In the genomic region with DNA sequence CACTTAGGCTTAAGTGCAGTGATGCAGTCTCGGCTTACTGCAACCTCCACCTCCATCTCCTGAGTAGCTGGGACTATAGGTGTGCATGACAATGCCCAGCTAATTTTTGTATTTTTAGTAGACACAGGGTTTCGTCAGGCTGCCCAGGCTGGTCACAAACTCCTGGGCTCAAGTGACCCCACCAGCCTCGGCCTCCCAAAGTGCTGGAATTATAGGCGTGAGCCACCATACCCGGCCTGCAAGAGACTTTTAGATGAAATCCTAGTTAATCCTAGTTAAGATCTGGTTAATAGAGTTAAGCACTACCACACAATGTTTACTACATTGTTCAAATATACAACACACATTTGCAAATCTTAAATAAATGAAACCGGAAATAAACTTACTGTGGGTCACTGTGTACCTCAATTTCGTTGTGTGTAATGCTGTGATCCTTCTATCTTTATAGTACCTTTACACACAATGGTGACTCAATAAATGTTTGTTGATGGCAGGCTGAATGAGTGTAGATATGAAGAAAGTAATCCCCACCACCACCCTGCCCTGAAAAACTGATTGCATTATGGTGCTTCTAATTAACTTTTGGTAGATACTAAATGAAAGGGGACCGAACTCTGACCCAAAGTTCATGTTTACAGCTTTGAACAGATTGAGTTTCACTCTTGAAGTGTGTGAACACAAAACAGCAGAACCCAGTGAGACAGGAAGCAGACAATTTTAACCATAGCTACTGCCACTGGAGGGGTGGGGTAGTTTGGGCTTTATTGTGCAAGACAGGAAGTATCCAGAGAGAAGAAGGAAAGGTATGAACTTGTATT, we compare ENCODE assay signal across 8 cellular contexts.
DNase-seq lines count a peak whose midpoint lies in the region; ATAC-seq and TF ChIP-seq lines count a peak whose summit lies in the region.

No MANE protein-coding gene starts in this region.

- peak overlapping the region; percentile 69 for H3K27ac ChIP-seq in naive thymus-derived CD4-positive, alpha-beta T cell (ENCODE audit: low read depth, low read length)

- no peak overlapping the region for H3K4me3 Mint-ChIP-seq in chondrocyte (ENCODE audit: unreplicated experiment)
- peak overlapping the region; percentile 45 to 83 (median 74) for H3K4me3 Mint-ChIP-seq in naive thymus-derived CD4-positive, alpha-beta T cell

- ATAC-seq in HG03558 (IDR thresholded peaks at IDR 0.05; ENCODE audit: extremely low read depth, unreplicated experiment), result peak; percentile 89
- ATAC-seq in naive thymus-derived CD4-positive, alpha-beta T cell, result peak; percentile 97

- H3K27me3 Mint-ChIP-seq in chondrocyte (ENCODE audit: low read depth), result no peaks in the 10 kb centered on the region
- H3K27me3 Mint-ChIP-seq in naive thymus-derived CD4-positive, alpha-beta T cell, result no peaks in the 10 kb centered on the region

- H3K4me3 ChIP-seq in naive thymus-derived CD4-positive, alpha-beta T cell (ENCODE audit: low read length), result peak overlapping the region; percentile 31

- CTCF ChIA-PET in naive thymus-derived CD4-positive, alpha-beta T cell (lab: Charles Lee), result interaction anchor here (0.6 to 1.5 kb wide), 13 partner anchors 8 to 244 kb away, joined by 3 to 6 read pairs (median 3); no protein-coding TSS in a partner anchor

- peaks cover 6% of the 10 kb centered on the region for H3K9me3 Mint-ChIP-seq in chondrocyte (ENCODE audit: low read depth)
- H3K9me3 Mint-ChIP-seq in naive thymus-derived CD4-positive, alpha-beta T cell, result peaks cover 0 to 7% (median 0%) of the 10 kb centered on the region in 11 donors

- intact Hi-C loops in naive thymus-derived CD4-positive, alpha-beta T cell (cut with micrococcal nuclease), result loop anchor here (1.0 to 5.0 kb wide), 9 partner anchors 30 to 1549 kb away; partner anchors contain the start of genes AMIGO2 (in 1 of the 2), ARID2 (in 1 of the 2) and PCED1B (in 1 of the 2)

- DNase-seq in ELR (ENCODE audit: low read depth) (peak; percentile 63), GM20000 (ENCODE audit: low spot score) (peak; percentile 39), T follicular helper cell (ENCODE audit: low read depth) (peak; percentile 34), chondrocyte (ENCODE audit: low spot score) (no peak), SHP77 (lab: John Stamatoyannopoulos, UW) (no peak), NCI-H187 treated with DMSO at 0.1 percent for 48 hours (lab: John Stamatoyannopoulos, UW) (no peak)
- peak; percentile 12 to 89 (median 84) for DNase-seq in naive thymus-derived CD4-positive, alpha-beta T cell

- POLR2A ChIA-PET in naive thymus-derived CD4-positive, alpha-beta T cell (lab: Charles Lee), result interaction anchor here (0.6 to 7.7 kb wide), 22 partner anchors 9 to 197 kb away, joined by 3 to 94 read pairs (median 4); partner anchors contain the start of gene AMIGO2

- H3K4me1 ChIP-seq in naive thymus-derived CD4-positive, alpha-beta T cell (ENCODE audit: control insufficient read depth in 2 of 2, insufficient read depth in 2 of 2, low read length in 2 of 2), result peaks cover 28 to 73% of the 10 kb centered on the region in 2 donors

- H3K36me3 Mint-ChIP-seq in chondrocyte (ENCODE audit: low read depth), result no peaks in the 10 kb centered on the region
- H3K36me3 Mint-ChIP-seq in naive thymus-derived CD4-positive, alpha-beta T cell, result peaks cover 0 to 19% (median 0%) of the 10 kb centered on the region in 5 donors

- no peaks in the 10 kb centered on the region for H3K27me3 ChIP-seq in naive thymus-derived CD4-positive, alpha-beta T cell (ENCODE audit: control insufficient read depth in 2 of 2, insufficient read depth in 2 of 2, low read length in 2 of 2)

- H3K36me3 ChIP-seq in naive thymus-derived CD4-positive, alpha-beta T cell (ENCODE audit: control insufficient read depth in 2 of 3, insufficient read depth in 3 of 3, low read length in 3 of 3), result no peaks in the 10 kb centered on the region

- H3K27ac Mint-ChIP-seq in chondrocyte (ENCODE audit: unreplicated experiment), result peak overlapping the region; percentile 37
- peak overlapping the region; percentile 90 to 98 (median 92) for H3K27ac Mint-ChIP-seq in naive thymus-derived CD4-positive, alpha-beta T cell

- peaks cover 67% of the 10 kb centered on the region for H3K4me1 Mint-ChIP-seq in chondrocyte (ENCODE audit: low read depth)
- H3K4me1 Mint-ChIP-seq in naive thymus-derived CD4-positive, alpha-beta T cell, result peaks cover 42 to 97% (median 90%) of the 10 kb centered on the region in 7 donors

- no peak for TF ChIP-seq CTCF in GM20000 (IDR thresholded peaks at IDR 0.05; ENCODE audit: extremely low read depth, missing control alignments)
- TF ChIP-seq CTCF in chondrocyte (IDR thresholded peaks at IDR 0.05), result no peak

- H3K9me3 ChIP-seq in naive thymus-derived CD4-positive, alpha-beta T cell (ENCODE audit: control insufficient read depth in 2 of 3, low read length in 3 of 3), result no peaks in the 10 kb centered on the region

Comparison
In these comparisons a context has a peak if more than half of its experiments do, and no peak if none do; other contexts are left out.
1. DNase-seq: peak in ELR (single experiment), GM20000 (single experiment), T follicular helper cell (single experiment) and naive thymus-derived CD4-positive, alpha-beta T cell (9 of 9); none in chondrocyte (single experiment), SHP77 (0 of 2) and NCI-H187 treated with DMSO at 0.1 percent for 48 hours (single experiment).